Comparison of ENCODE assay signal across 8 cellular contexts in genomic region chr19:16417660-16418596, GRCh38.
DNase-seq lines count a peak whose midpoint lies in the region; ATAC-seq lines count a peak whose summit lies in the region.

No MANE protein-coding gene starts in this region.

- no peaks in the 10 kb centered on the region for H3K9me3 ChIP-seq in effector memory CD4-positive, alpha-beta T cell (ENCODE audit: control insufficient read depth, low read length)

- H3K27ac ChIP-seq in effector memory CD4-positive, alpha-beta T cell (ENCODE audit: insufficient read depth, low read length, poor library complexity, severe bottlenecking): no peak overlapping the region

- H3K4me3 ChIP-seq in effector memory CD4-positive, alpha-beta T cell (ENCODE audit: insufficient read depth, low read depth, low read length, poor library complexity, severe bottlenecking): no peak overlapping the region

- peaks cover 8% of the 10 kb centered on the region for H3K4me1 ChIP-seq in effector memory CD4-positive, alpha-beta T cell (ENCODE audit: control insufficient read depth, insufficient read depth, low read length, poor library complexity, severe bottlenecking)

- DNase-seq in NK-92 treated with Interleukin-12 subunit alpha and Interleukin-12 subunit beta, amount 100 ng/mL, for 24 hours (lab: John Stamatoyannopoulos, UW): peak; percentile 8
- DNase-seq in NK-92 (lab: John Stamatoyannopoulos, UW; ENCODE audit: unreplicated experiment): no peak
- peak; percentile 8 for DNase-seq in NCI-H1105 treated with DMSO at 0.1 percent for 48 hours (lab: John Stamatoyannopoulos, UW)
- DNase-seq in activated CD8-positive, alpha-beta memory T cell treated with anti-CD3 and anti-CD28 coated beads for 1 hour (ENCODE audit: extremely low read depth in 1 of 2, low read depth in 1 of 2): peak; percentile 18 to 55
- DNase-seq in effector memory CD4-positive, alpha-beta T cell: peak; percentile 38 to 53 (median 41)
- DNase-seq in midbrain (lab: John Stamatoyannopoulos, UW): peak; percentile 12
- DNase-seq in stimulated activated CD8-positive, alpha-beta memory T cell treated with anti-CD3 and anti-CD28 coated beads, Interleukin-7, amount 100 ng/mL, for 1 hour (ENCODE audit: low read depth in 2 of 2): peak; percentile 44 to 48

- no peaks in the 10 kb centered on the region for H3K27me3 ChIP-seq in effector memory CD4-positive, alpha-beta T cell (replicated peaks; ENCODE audit: control insufficient read depth, insufficient read depth, low read length, poor library complexity, severe bottlenecking)

- peaks cover 69% of the 10 kb centered on the region for H3K36me3 ChIP-seq in effector memory CD4-positive, alpha-beta T cell (ENCODE audit: control insufficient read depth, insufficient read depth, low read length)

- no peak for ATAC-seq in GM19395 (IDR thresholded peaks at IDR 0.05; ENCODE audit: unreplicated experiment)
